ENCODE assay signal across 16 cellular contexts in genomic region chr1:26016258-26016943, GRCh38. TPM values are rescaled to one million over a fixed set of nuclear protein-coding genes. Genes with fewer than 3 reads are reported as not detected.
A peak's percentile ranks its signal among the peaks of the same experiment; 100 is the strongest.
DNase-seq lines count a peak whose midpoint lies in the region; ATAC-seq and TF ChIP-seq lines count a peak whose summit lies in the region.
"Had no signal": no experiment of that assay in that cellular context is flagged by ENCODE, and none has a peak within 500 bp of the region (broad histone marks: within the 10 kb centered on the region; RNA-seq: fewer than 3 reads in every experiment).

No MANE protein-coding gene starts in this region.

- intact Hi-C loops in tibial artery (cut with DNase I; ENCODE audit: low total_unique reads): no loop called here

- H3K36me3 Mint-ChIP-seq in glutamatergic neuron (ENCODE audit: unreplicated experiment): no peaks in the 10 kb centered on the region
- H3K36me3 Mint-ChIP-seq: activated CD8-positive, alpha-beta memory T cell treated with anti-CD3 and anti-CD28 coated beads, Interleukin-2, amount 10 ng/mL, durations not matched to agents 7 days and 5 days had no signal

- no peaks in the 10 kb centered on the region for H3K27me3 ChIP-seq in BLaER1 treated with 17β-estradiol and CSF1 and Interleukin-3, amounts not matched to agents 10 nM and 100 nM
- no peaks in the 10 kb centered on the region for H3K27me3 ChIP-seq in tibial artery
- H3K27me3 ChIP-seq: gastroesophageal sphincter had no signal

- peaks cover 8% of the 10 kb centered on the region for H3K27me3 Mint-ChIP-seq in glutamatergic neuron (ENCODE audit: unreplicated experiment)
- H3K27me3 Mint-ChIP-seq: activated naive CD8-positive, alpha-beta T cell treated with anti-CD3 and anti-CD28 coated beads, Interleukin-2, amount 50 U/mL, for 24 hours had no signal

- DNase-seq in NCI-H82 treated with DMSO at 0.1 percent for 48 hours (lab: John Stamatoyannopoulos, UW; ENCODE audit: unreplicated experiment) (peak; percentile 70), glutamatergic neuron (no peak), tibial artery (no peak)
- no peak for DNase-seq in activated CD4-positive, alpha-beta T cell treated with anti-CD3 and anti-CD28 coated beads for 4 hours
- no peak for DNase-seq in stimulated activated CD8-positive, alpha-beta memory T cell treated with anti-CD3 and anti-CD28 coated beads, Interleukin-4, amount 100 ng/mL, for 48 hours
- DNase-seq: activated CD8-positive, alpha-beta memory T cell treated with anti-CD3 and anti-CD28 coated beads, Interleukin-2, amount 10 ng/mL, durations not matched to agents 7 days and 5 days; activated naive CD8-positive, alpha-beta T cell treated with anti-CD3 and anti-CD28 coated beads, Interleukin-2, amount 50 U/mL, for 24 hours; effector CD4-positive, alpha-beta T cell; NCI-H187; RPMI8226 had no signal

- peak; percentile 69 for ATAC-seq in GM19351 (IDR thresholded peaks at IDR 0.05; ENCODE audit: unreplicated experiment)
- no peak for ATAC-seq in GM21526 (IDR thresholded peaks at IDR 0.05; ENCODE audit: low FRiP score, unreplicated experiment)
- ATAC-seq: activated CD8-positive, alpha-beta memory T cell treated with anti-CD3 and anti-CD28 coated beads, Interleukin-2, amount 10 ng/mL, durations not matched to agents 7 days and 5 days; left lobe of liver had no signal

- peak overlapping the region; percentile 15 for H3K4me3 Mint-ChIP-seq in glutamatergic neuron (ENCODE audit: unreplicated experiment)
- H3K4me3 Mint-ChIP-seq: activated CD8-positive, alpha-beta memory T cell treated with anti-CD3 and anti-CD28 coated beads, Interleukin-2, amount 10 ng/mL, durations not matched to agents 7 days and 5 days; activated naive CD8-positive, alpha-beta T cell treated with anti-CD3 and anti-CD28 coated beads, Interleukin-2, amount 50 U/mL, for 24 hours had no signal

- H3K4me2 ChIP-seq in BLaER1 treated with 17β-estradiol and CSF1 and Interleukin-3, amounts not matched to agents 10 nM and 100 nM: peak overlapping the region; percentile 72 to 98 (median 90)

- H3K36me3 ChIP-seq in BLaER1 treated with 17β-estradiol and CSF1 and Interleukin-3, amounts not matched to agents 10 nM and 100 nM: no peaks in the 10 kb centered on the region
- H3K36me3 ChIP-seq in tibial artery: no peaks in the 10 kb centered on the region
- H3K36me3 ChIP-seq: gastroesophageal sphincter had no signal

- H3K4me1 Mint-ChIP-seq in glutamatergic neuron (ENCODE audit: low read depth, unreplicated experiment): peaks cover 20% of the 10 kb centered on the region

- H3K9me3 Mint-ChIP-seq in glutamatergic neuron (ENCODE audit: unreplicated experiment): no peaks in the 10 kb centered on the region
- H3K9me3 Mint-ChIP-seq: activated naive CD8-positive, alpha-beta T cell treated with anti-CD3 and anti-CD28 coated beads, Interleukin-2, amount 50 U/mL, for 24 hours had no signal

- peak overlapping the region; percentile 80 for H3K27ac Mint-ChIP-seq in glutamatergic neuron (ENCODE audit: unreplicated experiment)
- H3K27ac Mint-ChIP-seq: activated CD8-positive, alpha-beta memory T cell treated with anti-CD3 and anti-CD28 coated beads, Interleukin-2, amount 10 ng/mL, durations not matched to agents 7 days and 5 days; activated naive CD8-positive, alpha-beta T cell treated with anti-CD3 and anti-CD28 coated beads, Interleukin-2, amount 50 U/mL, for 24 hours had no signal

- H3K4me3 ChIP-seq in BLaER1 treated with 17β-estradiol and CSF1 and Interleukin-3, amounts not matched to agents 10 nM and 100 nM: peak overlapping the region in 6 of 10 experiments; percentile 0 to 53 (median 22); a peak in 7 of 20 replicates
- no peak overlapping the region for H3K4me3 ChIP-seq in tibial artery
- H3K4me3 ChIP-seq: gastroesophageal sphincter had no signal

- H3K9ac ChIP-seq in BLaER1 treated with 17β-estradiol and CSF1 and Interleukin-3, amounts not matched to agents 10 nM and 100 nM: peak overlapping the region in 10 of 11 experiments; percentile 26 to 63 (median 54); a peak in 19 of 22 replicates

- TF ChIP-seq CTCF in glutamatergic neuron (IDR thresholded peaks at IDR 0.05; ENCODE audit: partially characterized antibody, unreplicated experiment): no peak
- TF ChIP-seq CTCF in tibial artery (IDR thresholded peaks at IDR 0.05): no peak

- no peaks in the 10 kb centered on the region for H3K9me3 ChIP-seq in BLaER1 treated with 17β-estradiol and CSF1 and Interleukin-3, amounts not matched to agents 10 nM and 100 nM (replicated peaks in 1 of 11)
- H3K9me3 ChIP-seq in tibial artery: no peaks in the 10 kb centered on the region
- H3K9me3 ChIP-seq: gastroesophageal sphincter had no signal

- peak overlapping the region in 10 of 11 experiments; percentile 13 to 84 (median 80); a peak in 19 of 22 replicates for H3K27ac ChIP-seq in BLaER1 treated with 17β-estradiol and CSF1 and Interleukin-3, amounts not matched to agents 10 nM and 100 nM
- H3K27ac ChIP-seq in tibial artery: no peak overlapping the region
- H3K27ac ChIP-seq: gastroesophageal sphincter had no signal

- no peaks in the 10 kb centered on the region for H4K20me1 ChIP-seq in BLaER1 treated with 17β-estradiol and CSF1 and Interleukin-3, amounts not matched to agents 10 nM and 100 nM

- H3K4me1 ChIP-seq in BLaER1 treated with 17β-estradiol and CSF1 and Interleukin-3, amounts not matched to agents 10 nM and 100 nM: peaks cover 62 to 100% (median 97%) of the 10 kb centered on the region in 10 experiments
- H3K4me1 ChIP-seq in tibial artery: peaks cover 0 to 24% (median 3%) of the 10 kb centered on the region in 4 donors

RNA-seq across cellular contexts. Expression of gene EXTL1, which starts 5.2 kb away (rescaled TPM):
- total RNA-seq in glutamatergic neuron (ENCODE audit: unreplicated experiment): 2.6 TPM
- total RNA-seq: activated CD8-positive, alpha-beta memory T cell treated with anti-CD3 and anti-CD28 coated beads, Interleukin-2, amount 10 ng/mL, durations not matched to agents 7 days and 5 days; left lobe of liver had no signal

RNA-seq across cellular contexts. Expression of gene PAFAH2, which starts 18.5 kb away (rescaled TPM):
- 6.3 TPM for total RNA-seq in glutamatergic neuron (ENCODE audit: unreplicated experiment)

RNA-seq across cellular contexts. Expression of gene SLC30A2, which starts 29.5 kb away (rescaled TPM):
- not detected for total RNA-seq in glutamatergic neuron (ENCODE audit: unreplicated experiment)
- total RNA-seq: activated CD8-positive, alpha-beta memory T cell treated with anti-CD3 and anti-CD28 coated beads, Interleukin-2, amount 10 ng/mL, durations not matched to agents 7 days and 5 days; gastroesophageal sphincter; osteoblast had no signal

RNA-seq across cellular contexts. Expression of gene TRIM63, which starts 51.0 kb away (rescaled TPM):
- not detected for total RNA-seq in glutamatergic neuron (ENCODE audit: unreplicated experiment)
- total RNA-seq: activated CD8-positive, alpha-beta memory T cell treated with anti-CD3 and anti-CD28 coated beads, Interleukin-2, amount 10 ng/mL, durations not matched to agents 7 days and 5 days had no signal

Comparison
In these comparisons a context has a peak if more than half of its experiments do, and no peak if none do; other contexts are left out.
1. H3K27ac ChIP-seq: peak in BLaER1 treated with 17β-estradiol and CSF1 and Interleukin-3, amounts not matched to agents 10 nM and 100 nM (10 of 11); none in tibial artery (0 of 2).
2. H3K4me3 ChIP-seq: peak in BLaER1 treated with 17β-estradiol and CSF1 and Interleukin-3, amounts not matched to agents 10 nM and 100 nM (6 of 10); none in tibial artery (0 of 2).